14 cellular contexts compared by ENCODE assay signal in genomic region chr14:68928770-68929550, GRCh38. TPM values are rescaled to one million over a fixed set of nuclear protein-coding genes. Genes with fewer than 3 reads are reported as not detected.
A peak's percentile ranks its signal among the peaks of the same experiment; 100 is the strongest.
DNase-seq lines count a peak whose midpoint lies in the region; ATAC-seq, FAIRE-seq and TF ChIP-seq lines count a peak whose summit lies in the region.
"Had no signal": no experiment of that assay in that cellular context is flagged by ENCODE, and none has a peak within 500 bp of the region (broad histone marks: within the 10 kb centered on the region; RNA-seq: fewer than 3 reads in every experiment).

No MANE protein-coding gene starts in this region.

- peaks cover 100% of the 10 kb centered on the region for H4K20me1 ChIP-seq in astrocyte (ENCODE audit: insufficient read depth, low read length)

- intact Hi-C loops in tibial artery (cut with DNase I; ENCODE audit: low total_unique reads): no loop called here

- 95 to 100% methylated on average over 10 to 11 of the region's 22 CpGs for WGBS in mesodermal cell (ENCODE audit: insufficient coverage in 2 of 2), 2 experiments

- no peak overlapping the region for H3K27ac ChIP-seq in astrocyte (ENCODE audit: low read depth, low read length)
- peak overlapping the region; percentile 55 for H3K27ac ChIP-seq in mesodermal cell (ENCODE audit: low read depth, low read length, severe bottlenecking)
- H3K27ac ChIP-seq in tibial artery: peak overlapping the region; percentile 97 to 100

- H3K4me1 Mint-ChIP-seq in activated naive CD4-positive, alpha-beta T cell treated with anti-CD3 and anti-CD28 coated beads, Interleukin-2, amount 10 ng/mL, durations not matched to agents 7 days and 5 days: peaks cover 45% of the 10 kb centered on the region
- H3K4me1 Mint-ChIP-seq in astrocyte (ENCODE audit: low read depth, unreplicated experiment): peaks cover 79% of the 10 kb centered on the region

- no peaks in the 10 kb centered on the region for H3K27me3 Mint-ChIP-seq in activated naive CD4-positive, alpha-beta T cell treated with anti-CD3 and anti-CD28 coated beads, Interleukin-2, amount 10 ng/mL, durations not matched to agents 7 days and 5 days
- no peaks in the 10 kb centered on the region for H3K27me3 Mint-ChIP-seq in astrocyte (ENCODE audit: low read depth, unreplicated experiment)

- H2AFZ ChIP-seq in astrocyte (ENCODE audit: low read depth, low read length): no peak overlapping the region

- no peak for ATAC-seq in HG02870 (IDR thresholded peaks at IDR 0.05; ENCODE audit: unreplicated experiment)

- H3K4me1 ChIP-seq in astrocyte (ENCODE audit: insufficient read depth, low read length) (peaks cover 46% of the 10 kb centered on the region), mesodermal cell (ENCODE audit: control insufficient read depth, insufficient read depth, low read length, poor library complexity, severe bottlenecking) (peaks cover 24% of the 10 kb centered on the region), tibial artery (peaks cover 0 to 97% (median 76%) of the 10 kb centered on the region in 4 donors), BE2C (peaks cover 4% of the 10 kb centered on the region; the same call in 1 of the 2 replicates)

- H3K27ac Mint-ChIP-seq in activated naive CD4-positive, alpha-beta T cell treated with anti-CD3 and anti-CD28 coated beads, Interleukin-2, amount 10 ng/mL, durations not matched to agents 7 days and 5 days: peak overlapping the region; percentile 86
- peak overlapping the region; percentile 83 for H3K27ac Mint-ChIP-seq in astrocyte (ENCODE audit: unreplicated experiment)

- peak; percentile 32 for DNase-seq in activated naive CD4-positive, alpha-beta T cell treated with anti-CD3 and anti-CD28 coated beads, Interleukin-2, amount 10 ng/mL, durations not matched to agents 7 days and 5 days
- DNase-seq in activated naive CD4-positive, alpha-beta T cell (lab: John Stamatoyannopoulos, UW): no peak
- DNase-seq in astrocyte (ENCODE audit: low read depth) (no peak), tibial artery (no peak), foreskin melanocyte (no peak), BE2C (no peak)
- DNase-seq: activated CD4-positive, alpha-beta T cell treated with anti-CD3 and anti-CD28 coated beads for 1 hour; NCI-H1092 treated with DMSO at 0.1 percent for 48 hours; NCI-H748 treated with DMSO at 0.1 percent for 48 hours; stimulated activated CD4-positive, alpha-beta T cell treated with anti-CD3 and anti-CD28 coated beads, Interleukin-2, amount 100 ng/mL, for 24 hours; substantia nigra had no signal

- peaks cover 100% of the 10 kb centered on the region for H3K79me2 ChIP-seq in astrocyte (ENCODE audit: insufficient read depth, low read length)

- H3K4me2 ChIP-seq in astrocyte (ENCODE audit: low read length): no peak overlapping the region

- H3K36me3 Mint-ChIP-seq in activated naive CD4-positive, alpha-beta T cell treated with anti-CD3 and anti-CD28 coated beads, Interleukin-2, amount 10 ng/mL, durations not matched to agents 7 days and 5 days: peaks cover 27% of the 10 kb centered on the region
- peaks cover 24% of the 10 kb centered on the region for H3K36me3 Mint-ChIP-seq in astrocyte (ENCODE audit: low read depth, unreplicated experiment)

- no peak for FAIRE-seq in astrocyte (lab: Jason Lieb, UNC)
- FAIRE-seq: GM18507 had no signal

- peak overlapping the region; percentile 19 for H3K9ac ChIP-seq in astrocyte (ENCODE audit: low read length)

- H3K9me3 ChIP-seq in astrocyte (ENCODE audit: insufficient read depth, low read depth, low read length) (no peaks in the 10 kb centered on the region), mesodermal cell (ENCODE audit: control insufficient read depth, low read length) (no peaks in the 10 kb centered on the region), tibial artery (no peaks in the 10 kb centered on the region), BE2C (no peaks in the 10 kb centered on the region)

- no peak overlapping the region for H3K4me3 ChIP-seq in astrocyte (ENCODE audit: insufficient read depth, low read depth, low read length)
- no peak overlapping the region for H3K4me3 ChIP-seq in mesodermal cell (ENCODE audit: extremely low read depth, insufficient read depth, low read length, poor library complexity, severe bottlenecking)
- peak overlapping the region in 1 of 2 donors; percentile 19 for H3K4me3 ChIP-seq in tibial artery
- no peak overlapping the region for H3K4me3 ChIP-seq in BE2C (ENCODE audit: low read depth, low read length)

- H3K4me3 Mint-ChIP-seq in activated naive CD4-positive, alpha-beta T cell treated with anti-CD3 and anti-CD28 coated beads, Interleukin-2, amount 10 ng/mL, durations not matched to agents 7 days and 5 days: peak overlapping the region; percentile 7
- H3K4me3 Mint-ChIP-seq in astrocyte (ENCODE audit: unreplicated experiment): peak overlapping the region; percentile 34

- TF ChIP-seq CTCF in astrocyte (IDR thresholded peaks at IDR 0.05; ENCODE audit: insufficient read depth, low read depth, low read length) (no peak), tibial artery (IDR thresholded peaks at IDR 0.05) (no peak), BE2C (IDR thresholded peaks at IDR 0.05; ENCODE audit: low read depth, low read length) (no peak)

- H3K27me3 ChIP-seq in astrocyte (ENCODE audit: insufficient read depth, low read length): no peaks in the 10 kb centered on the region
- no peaks in the 10 kb centered on the region for H3K27me3 ChIP-seq in tibial artery
- H3K27me3 ChIP-seq in BE2C: no peaks in the 10 kb centered on the region

- H3K36me3 ChIP-seq in astrocyte (ENCODE audit: insufficient read depth, low read length): peaks cover 51% of the 10 kb centered on the region
- H3K36me3 ChIP-seq in mesodermal cell (ENCODE audit: control insufficient read depth, insufficient read depth, low read length): peaks cover 78% of the 10 kb centered on the region
- peaks cover 0 to 9% (median 6%) of the 10 kb centered on the region in 3 donors for H3K36me3 ChIP-seq in tibial artery
- peaks cover 5% of the 10 kb centered on the region for H3K36me3 ChIP-seq in BE2C

- CTCF ChIA-PET in activated naive CD4-positive, alpha-beta T cell treated with anti-CD3 and anti-CD28 coated beads, Interleukin-2, amount 10 ng/mL, durations not matched to agents 7 days and 5 days (lab: Charles Lee): interaction anchor here (1.4 to 7.9 kb wide), 2 partner anchors 14 to 16 kb away, joined by 3 to 65 read pairs; no protein-coding TSS in a partner anchor

- H3K9me3 Mint-ChIP-seq in activated naive CD4-positive, alpha-beta T cell treated with anti-CD3 and anti-CD28 coated beads, Interleukin-2, amount 10 ng/mL, durations not matched to agents 7 days and 5 days: peaks cover 26% of the 10 kb centered on the region
- H3K9me3 Mint-ChIP-seq in astrocyte (ENCODE audit: unreplicated experiment): no peaks in the 10 kb centered on the region

RNA-seq across cellular contexts. Expression of gene ACTN1, which starts 50.1 kb away (rescaled TPM):
- total RNA-seq in astrocyte: 1,163 and 1,186 TPM in 2 replicates
- polyA plus RNA-seq in mesodermal cell (2013, experiment 1 of 2): 357 TPM
- polyA plus RNA-seq in mesodermal cell (2013, experiment 2 of 2): 310 TPM
- polyA plus RNA-seq in BE2C (2012; ENCODE audit: insufficient read depth, insufficient read length, low read depth): 321 TPM
